In the genomic region with DNA sequence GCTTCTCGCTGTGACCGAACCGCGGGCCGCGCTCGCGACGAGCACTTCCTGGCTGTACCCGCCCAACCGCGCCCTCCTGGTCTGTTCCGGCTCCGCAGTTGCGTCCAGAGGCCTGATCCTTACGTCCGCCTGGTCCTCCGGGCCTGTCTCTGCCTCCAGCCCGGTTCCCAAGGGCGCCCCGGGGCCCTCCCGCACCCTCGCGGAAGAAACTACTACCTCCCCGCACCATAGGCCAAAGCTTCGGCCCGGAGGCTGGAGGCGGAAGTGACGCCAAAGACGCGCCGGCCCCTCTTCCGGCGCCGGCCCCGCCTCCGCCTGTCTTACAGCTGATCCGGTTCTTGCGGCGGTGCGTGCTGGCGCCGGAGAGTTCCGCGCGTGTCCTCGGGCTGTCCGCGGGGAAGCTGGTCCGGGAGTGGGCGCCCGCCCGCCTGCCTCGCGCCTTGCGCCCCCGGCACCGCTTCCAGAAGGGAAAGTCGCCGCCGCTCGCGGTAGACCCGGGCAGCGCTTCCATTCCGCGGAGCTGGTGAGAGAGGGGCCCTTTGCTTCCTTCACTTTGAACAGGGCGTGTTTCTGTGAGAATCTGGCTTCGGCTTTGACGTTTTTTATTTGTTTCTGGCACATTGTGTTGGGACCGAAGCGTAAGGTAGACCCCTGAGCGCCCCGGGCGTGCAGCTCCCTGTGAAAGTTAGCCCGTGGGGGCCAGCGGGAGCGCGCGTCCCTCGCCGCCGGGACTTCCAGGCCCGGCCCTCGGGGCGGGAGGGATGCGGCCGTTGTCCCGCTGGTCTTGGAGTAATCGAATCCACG, we compare ENCODE assay signal across 8 cellular contexts. TPM values are rescaled to one million over a fixed set of nuclear protein-coding genes. Genes with fewer than 3 reads are reported as not detected.
DNase-seq lines count a peak whose midpoint lies in the region; ATAC-seq and TF ChIP-seq lines count a peak whose summit lies in the region.

A gene (plus strand): TSS at position 316 of the 804 bp plus-strand sequence. CDS start 3,425 bp downstream, outside the sequence.

- peak; percentile 85 for DNase-seq in Calu3
- peak in 71 of 76 experiments; percentile 1 to 78 (median 59) for DNase-seq in HUDEP-2 (lab: John Stamatoyannopoulos, UW; ENCODE audit: unreplicated experiment in 76 of 76)
- peak; percentile 83 for DNase-seq in RPMI7951 (ENCODE audit: low read depth)
- peak; percentile 83 for DNase-seq in activated T-helper 2 cell treated with anti-CD3 and anti-CD28 coated beads, Interferon-gamma antibody, Interleukin-2, Interleukin-4, amounts not matched to agents 10 μg/mL and 5 μg/mL and 100 μg/mL, durations not matched to agents 14 hours and 24 hours and 36 hours (ENCODE audit: low spot score)
- DNase-seq in fibroblast of peridontal ligament (ENCODE audit: extremely low read depth), result peak; percentile 75
- peak; percentile 87 for DNase-seq in natural killer cell treated with Interleukin-12 subunit alpha and Interleukin-12 subunit beta and Interleukin-15 and Interleukin-18, amount 100 ng/mL, for 72 hours (ENCODE audit: low spot score)
- DNase-seq in stimulated activated naive CD4-positive, alpha-beta T cell (lab: John Stamatoyannopoulos, UW), result peak; percentile 70 to 82 (median 76)

- peak within 1 kb of the TSS; percentile 87 for H3K27ac Mint-ChIP-seq in Calu3 (ENCODE audit: unreplicated experiment)
- H3K27ac Mint-ChIP-seq in activated T-helper 2 cell treated with anti-CD3 and anti-CD28 coated beads, Interferon-gamma antibody, Interleukin-2, Interleukin-4, amounts not matched to agents 10 μg/mL and 5 μg/mL and 100 μg/mL, durations not matched to agents 14 hours and 24 hours and 36 hours, result peak within 1 kb of the TSS; percentile 76
- peak within 1 kb of the TSS; percentile 92 to 95 for H3K27ac Mint-ChIP-seq in natural killer cell treated with Interleukin-12 subunit alpha and Interleukin-12 subunit beta and Interleukin-15 and Interleukin-18, amount 100 ng/mL, for 72 hours

- BruUV-seq in Calu3 (replicated peaks; lab: Mats Ljungman, UMichigan), result no TSS peak

- H3K4me1 Mint-ChIP-seq in Calu3 (ENCODE audit: low read depth, unreplicated experiment), result peaks cover 17% of the 10 kb centered on the region
- peaks cover 13% of the 10 kb centered on the region for H3K4me1 Mint-ChIP-seq in activated T-helper 2 cell treated with anti-CD3 and anti-CD28 coated beads, Interferon-gamma antibody, Interleukin-2, Interleukin-4, amounts not matched to agents 10 μg/mL and 5 μg/mL and 100 μg/mL, durations not matched to agents 14 hours and 24 hours and 36 hours (ENCODE audit: low read depth)
- H3K4me1 Mint-ChIP-seq in natural killer cell treated with Interleukin-12 subunit alpha and Interleukin-12 subunit beta and Interleukin-15 and Interleukin-18, amount 100 ng/mL, for 72 hours (ENCODE audit: low read depth in 2 of 2), result peaks cover 23 to 28% of the 10 kb centered on the region in 2 donors

- ATAC-seq in GM21360 (IDR thresholded peaks at IDR 0.05; ENCODE audit: unreplicated experiment), result peak; percentile 75
- peak; percentile 94 to 96 for ATAC-seq in natural killer cell treated with Interleukin-12 subunit alpha and Interleukin-12 subunit beta and Interleukin-15 and Interleukin-18, amount 100 ng/mL, for 72 hours

- TF ChIP-seq CTCF in Calu3 (IDR thresholded peaks at IDR 0.05; ENCODE audit: unreplicated experiment), result no peak

- H3K36me3 Mint-ChIP-seq in Calu3 (ENCODE audit: insufficient read depth, unreplicated experiment), result peaks cover 33% of the 10 kb centered on the region
- peaks cover 6% of the 10 kb centered on the region for H3K36me3 Mint-ChIP-seq in activated T-helper 2 cell treated with anti-CD3 and anti-CD28 coated beads, Interferon-gamma antibody, Interleukin-2, Interleukin-4, amounts not matched to agents 10 μg/mL and 5 μg/mL and 100 μg/mL, durations not matched to agents 14 hours and 24 hours and 36 hours (ENCODE audit: low read depth)
- peaks cover 11% of the 10 kb centered on the region for H3K36me3 Mint-ChIP-seq in natural killer cell treated with Interleukin-12 subunit alpha and Interleukin-12 subunit beta and Interleukin-15 and Interleukin-18, amount 100 ng/mL, for 72 hours

- CTCF ChIA-PET in Calu3 (lab: Charles Lee), result interaction anchor here (0.6 to 1.3 kb wide), 3 partner anchors 131 to 298 kb away, joined by 3 to 4 read pairs (median 3); no protein-coding TSS in a partner anchor

- peak within 1 kb of the TSS; percentile 98 for H3K4me3 Mint-ChIP-seq in Calu3 (ENCODE audit: low read depth, unreplicated experiment)
- H3K4me3 Mint-ChIP-seq in activated T-helper 2 cell treated with anti-CD3 and anti-CD28 coated beads, Interferon-gamma antibody, Interleukin-2, Interleukin-4, amounts not matched to agents 10 μg/mL and 5 μg/mL and 100 μg/mL, durations not matched to agents 14 hours and 24 hours and 36 hours (ENCODE audit: low read depth), result peak within 1 kb of the TSS; percentile 88
- H3K4me3 Mint-ChIP-seq in natural killer cell treated with Interleukin-12 subunit alpha and Interleukin-12 subunit beta and Interleukin-15 and Interleukin-18, amount 100 ng/mL, for 72 hours, result peak within 1 kb of the TSS; percentile 92

- no peaks in the 10 kb centered on the region for H3K27me3 Mint-ChIP-seq in Calu3 (ENCODE audit: unreplicated experiment)
- no peaks in the 10 kb centered on the region for H3K27me3 Mint-ChIP-seq in activated T-helper 2 cell treated with anti-CD3 and anti-CD28 coated beads, Interferon-gamma antibody, Interleukin-2, Interleukin-4, amounts not matched to agents 10 μg/mL and 5 μg/mL and 100 μg/mL, durations not matched to agents 14 hours and 24 hours and 36 hours (ENCODE audit: low read depth)
- H3K27me3 Mint-ChIP-seq in natural killer cell treated with Interleukin-12 subunit alpha and Interleukin-12 subunit beta and Interleukin-15 and Interleukin-18, amount 100 ng/mL, for 72 hours, result no peaks in the 10 kb centered on the region

- H3K9me3 Mint-ChIP-seq in Calu3 (ENCODE audit: low read depth, unreplicated experiment), result no peaks in the 10 kb centered on the region
- no peaks in the 10 kb centered on the region for H3K9me3 Mint-ChIP-seq in activated T-helper 2 cell treated with anti-CD3 and anti-CD28 coated beads, Interferon-gamma antibody, Interleukin-2, Interleukin-4, amounts not matched to agents 10 μg/mL and 5 μg/mL and 100 μg/mL, durations not matched to agents 14 hours and 24 hours and 36 hours
- H3K9me3 Mint-ChIP-seq in natural killer cell treated with Interleukin-12 subunit alpha and Interleukin-12 subunit beta and Interleukin-15 and Interleukin-18, amount 100 ng/mL, for 72 hours, result no peaks in the 10 kb centered on the region

- intact Hi-C loops in Calu3 (cut with micrococcal nuclease; ENCODE audit: unreplicated experiment), result loop anchor here (5.0 kb wide), 2 partner anchors 400 to 480 kb away; no protein-coding TSS in a partner anchor
- intact Hi-C loops in activated T-helper 2 cell treated with anti-CD3 and anti-CD28 coated beads, Interferon-gamma antibody, Interleukin-2, Interleukin-4, amounts not matched to agents 10 μg/mL and 5 μg/mL and 100 μg/mL, durations not matched to agents 14 hours and 24 hours and 36 hours (cut with micrococcal nuclease), result loop anchor here (2.0 to 10.0 kb wide), 4 partner anchors 29 to 405 kb away; a partner anchor contains a TSS

RNA-seq across cellular contexts. Expression of the gene that starts here (rescaled TPM):
- 15.3 and 16.6 TPM in 2 replicates for total RNA-seq in Calu3 (2022)
- 8.1 and 9.9 TPM in 2 replicates for total RNA-seq in RPMI7951 (2014; rRNA removed; shearing (Covaris generic))
- 5.6 and 7.7 TPM in 2 replicates for total RNA-seq in activated T-helper 2 cell treated with anti-CD3 and anti-CD28 coated beads, Interferon-gamma antibody, Interleukin-2, Interleukin-4, amounts not matched to agents 10 μg/mL and 5 μg/mL and 100 μg/mL, durations not matched to agents 14 hours and 24 hours and 36 hours
- 10 to 100 TPM in 1 of 2 donors, 1 to 10 TPM in 1; 7.5 to 23.3 TPM for total RNA-seq in natural killer cell treated with Interleukin-12 subunit alpha and Interleukin-12 subunit beta and Interleukin-15 and Interleukin-18, amount 100 ng/mL, for 72 hours

Comparison
In these comparisons a context has a peak if more than half of its experiments do, and no peak if none do; other contexts are left out.
1. Peak in every context shown above with its lines: DNase-seq and ATAC-seq.